Comparison of ENCODE assay signal across 28 cellular contexts in the genomic region with DNA sequence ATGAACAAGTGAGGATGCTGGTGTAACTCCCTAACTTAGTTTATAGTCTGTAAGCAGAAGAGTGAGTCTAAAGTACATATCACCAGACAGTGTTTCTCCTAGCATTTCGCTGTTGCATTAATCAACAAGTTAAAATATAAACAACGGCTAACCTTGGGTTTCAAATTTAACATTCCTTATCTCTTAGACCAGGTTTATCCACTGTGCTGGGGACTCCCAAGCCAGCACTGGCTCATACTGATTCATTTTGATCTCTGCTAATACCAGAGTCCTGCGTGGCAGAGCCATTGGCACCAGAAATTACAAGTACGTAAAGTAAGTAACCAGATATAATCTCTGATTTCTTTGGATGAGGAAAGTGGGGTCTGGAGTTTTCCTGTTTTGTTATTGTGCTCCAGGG. TPM values are rescaled to one million over a fixed set of nuclear protein-coding genes. Genes with fewer than 3 reads are reported as not detected.
DNase-seq lines count a peak whose midpoint lies in the region; ATAC-seq, FAIRE-seq and TF ChIP-seq lines count a peak whose summit lies in the region.
"Had no signal": no experiment of that assay in that cellular context is flagged by ENCODE, and none has a peak within 500 bp of the region (broad histone marks: within the 10 kb centered on the region; RNA-seq: fewer than 3 reads in every experiment).

A gene with protein sequence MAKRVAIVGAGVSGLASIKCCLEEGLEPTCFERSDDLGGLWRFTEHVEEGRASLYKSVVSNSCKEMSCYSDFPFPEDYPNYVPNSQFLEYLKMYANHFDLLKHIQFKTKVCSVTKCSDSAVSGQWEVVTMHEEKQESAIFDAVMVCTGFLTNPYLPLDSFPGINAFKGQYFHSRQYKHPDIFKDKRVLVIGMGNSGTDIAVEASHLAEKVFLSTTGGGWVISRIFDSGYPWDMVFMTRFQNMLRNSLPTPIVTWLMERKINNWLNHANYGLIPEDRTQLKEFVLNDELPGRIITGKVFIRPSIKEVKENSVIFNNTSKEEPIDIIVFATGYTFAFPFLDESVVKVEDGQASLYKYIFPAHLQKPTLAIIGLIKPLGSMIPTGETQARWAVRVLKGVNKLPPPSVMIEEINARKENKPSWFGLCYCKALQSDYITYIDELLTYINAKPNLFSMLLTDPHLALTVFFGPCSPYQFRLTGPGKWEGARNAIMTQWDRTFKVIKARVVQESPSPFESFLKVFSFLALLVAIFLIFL (plus strand): TSS at position 186 of the 400 bp plus-strand sequence. CDS start 9,594 bp downstream, outside the sequence.

- intact Hi-C loops in right lobe of liver (cut with DNase I) (loop anchor here in 1 of 2 donors (10.0 kb wide), 1 partner anchor 46 kb away; no protein-coding TSS in a partner anchor), HepG2 (cut with micrococcal nuclease; ENCODE audit: unreplicated experiment) (no loop called here), body of pancreas (cut with DNase I) (no loop called here)

- no peak for TF ChIP-seq EP300 in HepG2 (IDR thresholded peaks at IDR 0.05; ENCODE audit: low read depth in 2 of 2, low read length in 2 of 2)
- no peak for TF ChIP-seq EP300 in HepG2 (CRISPR knock-in tag; IDR thresholded peaks at IDR 0.05; ENCODE audit: borderline replicate concordance)

- FAIRE-seq in HepG2 (lab: Jason Lieb, UNC): no peak
- FAIRE-seq: G401.6 had no signal

- H3K27me3 ChIP-seq in right lobe of liver: no peaks in the 10 kb centered on the region
- H3K27me3 ChIP-seq in HepG2 (ENCODE audit: control insufficient read depth in 1 of 2, insufficient read depth in 2 of 2, low read length in 2 of 2): peaks cover 0 to 17% of the 10 kb centered on the region in 2 experiments; a peak in 2 of 5 replicates
- no peaks in the 10 kb centered on the region for H3K27me3 ChIP-seq in body of pancreas
- H3K27me3 ChIP-seq in thymus (ENCODE audit: control insufficient read depth, insufficient read depth): peaks cover 3% of the 10 kb centered on the region

- H4K20me1 ChIP-seq in HepG2 (ENCODE audit: insufficient read depth, low read length): no peaks in the 10 kb centered on the region

- H3K9ac ChIP-seq in HepG2 (ENCODE audit: insufficient read depth, low read depth, low read length): no peak within 1 kb of the TSS
- H3K9ac ChIP-seq: KMS-11 had no signal

- H3K4me3 ChIP-seq in right lobe of liver: no peak within 1 kb of the TSS
- no peak within 1 kb of the TSS for H3K4me3 ChIP-seq in HepG2 (replicated peaks in 1 of 3; ENCODE audit: insufficient read depth in 1 of 3, low read depth in 2 of 3, low read length in 3 of 3)
- H3K4me3 ChIP-seq in body of pancreas: no peak within 1 kb of the TSS
- no peak within 1 kb of the TSS for H3K4me3 ChIP-seq in thymus (ENCODE audit: low read length)
- H3K4me3 ChIP-seq: GM23338, SK-N-MC had no signal

- H3K4me1 ChIP-seq in right lobe of liver (peaks cover 0 to 4% (median 0%) of the 10 kb centered on the region in 4 donors), HepG2 (ENCODE audit: insufficient read depth, low read length) (no peaks in the 10 kb centered on the region), body of pancreas (peaks cover 5% of the 10 kb centered on the region), thymus (ENCODE audit: control insufficient read depth, insufficient read depth, low read length) (peaks cover 4% of the 10 kb centered on the region)

- H3K79me2 ChIP-seq in HepG2 (ENCODE audit: insufficient read depth, low read length): no peaks in the 10 kb centered on the region

- H3K36me3 ChIP-seq in right lobe of liver (no peaks in the 10 kb centered on the region), HepG2 (replicated peaks in 1 of 2; ENCODE audit: control insufficient read depth in 1 of 2, insufficient read depth in 2 of 2, low read length in 2 of 2) (no peaks in the 10 kb centered on the region), body of pancreas (replicated peaks in 1 of 2; ENCODE audit: insufficient read depth in 1 of 2, low read depth in 2 of 2) (no peaks in the 10 kb centered on the region), thymus (ENCODE audit: control insufficient read depth, insufficient read depth) (no peaks in the 10 kb centered on the region)

- TF ChIP-seq POLR2A in right lobe of liver (IDR thresholded peaks at IDR 0.05) (no peak), HepG2 (IDR thresholded peaks at IDR 0.05; ENCODE audit: insufficient read depth in 1 of 2, low read depth in 2 of 2, low read length in 2 of 2) (no peak), body of pancreas (IDR thresholded peaks at IDR 0.05) (no peak)

- BruUV-seq in HepG2 (replicated peaks; lab: Mats Ljungman, UMichigan): no TSS peak

- no peak for DNase-seq in right lobe of liver
- no peak for DNase-seq in HepG2 (ENCODE audit: low spot score)
- DNase-seq in body of pancreas: no peak
- no peak for DNase-seq in left lobe of liver (ENCODE audit: low spot score)
- DNase-seq in UCSD-AML1 (lab: John Stamatoyannopoulos, UW; ENCODE audit: unreplicated experiment): no peak
- no peak for DNase-seq in NCI-H2029 treated with DMSO at 0.1 percent for 48 hours (lab: John Stamatoyannopoulos, UW)
- DNase-seq: 8988T; CD4-positive, CD25-positive, alpha-beta regulatory T cell; DMS53; HCEC 1CT; NCI-H1092; NCI-H1417 treated with DMSO at 0.1 percent for 48 hours; NCI-H1694 treated with DMSO at 0.1 percent for 48 hours; NCI-H446; NCI-H524 treated with DMSO at 0.1 percent for 48 hours; NCI-H774; NK-92 treated with Interleukin-12 subunit alpha and Interleukin-12 subunit beta, amount 100 ng/mL, for 24 hours; SHP77 treated with DMSO at 0.1 percent for 48 hours; SW 1271 had no signal

- H2AFZ ChIP-seq in HepG2 (ENCODE audit: low read length): no peak within 1 kb of the TSS
- H2AFZ ChIP-seq: GM23338 had no signal

- in situ Hi-C loops in HepG2 (cut with HindIII; ENCODE audit: extremely low pct_ligation_motif_present, low pct_unique_long_range_greater_than_20kb): no loop called here

- 23% methylated on average over 4 of the region's 4 CpGs for WGBS in right lobe of liver (ENCODE audit: insufficient coverage, low coverage, low lambda C conversion rate, missing lambda C conversion rate)
- WGBS in HepG2 (ENCODE audit: low lambda C conversion rate): 2% methylated on average over 4 of the region's 4 CpGs
- WGBS in body of pancreas, 2 donors: 17 to 24% methylated on average over 4 of the region's 4 CpGs
- 96% methylated on average over 4 of the region's 4 CpGs for WGBS in thymus

- H3K9me3 ChIP-seq in right lobe of liver (no peaks in the 10 kb centered on the region), HepG2 (ENCODE audit: low read length) (no peaks in the 10 kb centered on the region), body of pancreas (no peaks in the 10 kb centered on the region), thymus (ENCODE audit: control insufficient read depth) (no peaks in the 10 kb centered on the region)

- POLR2A ChIA-PET in HepG2 (lab: Yijun Ruan, JAX): no interaction called here

- no peak within 1 kb of the TSS for H3K27ac ChIP-seq in right lobe of liver
- no peak within 1 kb of the TSS for H3K27ac ChIP-seq in HepG2 (ENCODE audit: extremely low read length, insufficient read depth, low read length)
- H3K27ac ChIP-seq in body of pancreas: peak within 1 kb of the TSS in 2 of 4 donors; percentile 4 to 48
- no peak within 1 kb of the TSS for H3K27ac ChIP-seq in thymus (ENCODE audit: low read depth)
- H3K27ac ChIP-seq: KMS-11, SK-N-MC had no signal

- peak in 3 of 4 donors; percentile 53 to 75 (median 62) for ATAC-seq in right lobe of liver
- ATAC-seq in HepG2: no peak
- ATAC-seq in body of pancreas: peak; percentile 47
- peak; percentile 16 for ATAC-seq in left lobe of liver
- no peak for ATAC-seq in SK-N-SH treated with all-trans-retinoic acid at 6 μM for 48 hours
- ATAC-seq: GM23338, Panc1 had no signal

- no peak within 1 kb of the TSS for H3K4me2 ChIP-seq in HepG2 (ENCODE audit: low read depth, low read length)
- H3K4me2 ChIP-seq: GM23338, KMS-11 had no signal

- CTCF ChIA-PET in HepG2 (lab: Yijun Ruan, JAX; ENCODE audit: low intra/inter-chr PET ratio, low total read pairs): no interaction called here

- no peak for TF ChIP-seq RAD21 in HepG2 (CRISPR knock-in tag; IDR thresholded peaks at IDR 0.05)

- TF ChIP-seq CTCF in right lobe of liver (IDR thresholded peaks at IDR 0.05) (no peak), HepG2 (CRISPR knock-in tag; IDR thresholded peaks at IDR 0.05) (no peak), body of pancreas (IDR thresholded peaks at IDR 0.05) (no peak)

TF ChIP-seq in HepG2, 621 proteins besides CTCF, POLR2A, EP300 and RAD21 (continues in another document):
- TF ChIP-seq TCF12 (IDR thresholded peaks at IDR 0.05) (no peak), TCF12 (CRISPR knock-in tag; IDR thresholded peaks at IDR 0.05) (no peak), NCOA5 (CRISPR knock-in tag; IDR thresholded peaks at IDR 0.05) (no peak)

TF ChIP-seq in SK-N-SH treated with all-trans-retinoic acid at 6 μM for 48 hours, 23 proteins besides CTCF, POLR2A, EP300 and RAD21 (continues in another document):
- TF ChIP-seq SNAI2 (CRISPR knock-in tag; IDR thresholded peaks at IDR 0.05): no peak
- no peak for TF ChIP-seq OSR1 (CRISPR knock-in tag; IDR thresholded peaks at IDR 0.05)
- TF ChIP-seq BACH2 (CRISPR knock-in tag; IDR thresholded peaks at IDR 0.05; ENCODE audit: borderline replicate concordance): no peak

RNA-seq across cellular contexts. Expression of the gene that starts here (rescaled TPM):
- total RNA-seq in right lobe of liver: 1 to 10 TPM in 3 of 6 experiments, under 1 TPM in 3; 0.15 to 7.6 (median 2.5) TPM
- total RNA-seq in HepG2 (2016; rRNA removed; fragmentation: Illumina TruSeq; extraction: Trizol): not detected in 2 replicates
- total RNA-seq in HepG2 (2016; cell fraction: cytosol; rRNA removed; fragmentation: Illumina TruSeq; extraction: Trizol; ENCODE audit: low read depth): not detected in 2 replicates
- total RNA-seq in HepG2 (2016; cell fraction: insoluble cytoplasmic fraction; rRNA removed; fragmentation: Illumina TruSeq; extraction: Trizol): not detected in 2 replicates
- total RNA-seq in HepG2 (2016; cell fraction: membrane; rRNA removed; fragmentation: Illumina TruSeq; extraction: Trizol): not detected in 2 replicates
- total RNA-seq in HepG2 (2016; cell fraction: nucleus; rRNA removed; fragmentation: Illumina TruSeq; extraction: Trizol): not detected in 2 replicates
- polyA plus RNA-seq in HepG2 (2011; rRNA removed): not detected in 2 replicates
- polyA plus RNA-seq in HepG2 (2011; cell fraction: cytosol; rRNA removed): not detected in 2 replicates
- polyA plus RNA-seq in HepG2 (2011; cell fraction: nucleus; rRNA removed): not detected in 2 replicates
- polyA plus RNA-seq in HepG2 (2012): not detected in 2 replicates
- polyA plus RNA-seq in HepG2 (2016; cell fraction: cytosol; fragmentation: Illumina TruSeq; extraction: Trizol; ENCODE audit: low read depth): not detected in 2 replicates
- not detected in 2 replicates for polyA plus RNA-seq in HepG2 (2016; cell fraction: insoluble cytoplasmic fraction; fragmentation: Illumina TruSeq; extraction: Trizol; ENCODE audit: low read depth)
- polyA plus RNA-seq in HepG2 (2016; cell fraction: membrane; fragmentation: Illumina TruSeq; extraction: Trizol; ENCODE audit: low read depth): not detected in 2 replicates
- polyA plus RNA-seq in HepG2 (2016; cell fraction: nucleus; fragmentation: Illumina TruSeq; extraction: Trizol; ENCODE audit: insufficient read depth, low read depth): not detected in 2 replicates
- not detected in 2 replicates for polyA minus RNA-seq in HepG2 (2011; rRNA and poly(A)+ RNA removed; ENCODE audit: low replicate concordance)
- polyA minus RNA-seq in HepG2 (2011; cell fraction: cytosol; rRNA and poly(A)+ RNA removed): not detected in 2 replicates
- polyA minus RNA-seq in HepG2 (2011; cell fraction: nucleus; rRNA and poly(A)+ RNA removed): not detected in 2 replicates
- total RNA-seq in body of pancreas: 1 to 10 TPM in 1 of 2 donors, under 1 TPM in 1; 0.99 to 3.1 TPM
- total RNA-seq in left lobe of liver: not detected
- 10.8 TPM for polyA plus RNA-seq in thymus
- total RNA-seq: CD4-positive, CD25-positive, alpha-beta regulatory T cell; Daoy; GM23338 had no signal
- polyA plus RNA-seq: CD4-positive, CD25-positive, alpha-beta regulatory T cell; IgD-negative memory B cell had no signal

Comparison
In these comparisons a context has a peak if more than half of its experiments do, and no peak if none do; other contexts are left out.
1. RNA of the gene that starts here (polyA plus RNA-seq): 10.8 TPM in thymus (single experiment); not detected in HepG2; every median in the first group is over 10 times any median in the second.
2. ATAC-seq: peak in right lobe of liver (3 of 4) and body of pancreas (single experiment); none in HepG2 (single experiment) and SK-N-SH treated with all-trans-retinoic acid at 6 μM for 48 hours (single experiment).
3. Peak in ATAC-seq in left lobe of liver; RNA of the gene not detected or under 1 TPM.